Comparison of ENCODE assay signal across 16 cellular contexts in the genomic region with DNA sequence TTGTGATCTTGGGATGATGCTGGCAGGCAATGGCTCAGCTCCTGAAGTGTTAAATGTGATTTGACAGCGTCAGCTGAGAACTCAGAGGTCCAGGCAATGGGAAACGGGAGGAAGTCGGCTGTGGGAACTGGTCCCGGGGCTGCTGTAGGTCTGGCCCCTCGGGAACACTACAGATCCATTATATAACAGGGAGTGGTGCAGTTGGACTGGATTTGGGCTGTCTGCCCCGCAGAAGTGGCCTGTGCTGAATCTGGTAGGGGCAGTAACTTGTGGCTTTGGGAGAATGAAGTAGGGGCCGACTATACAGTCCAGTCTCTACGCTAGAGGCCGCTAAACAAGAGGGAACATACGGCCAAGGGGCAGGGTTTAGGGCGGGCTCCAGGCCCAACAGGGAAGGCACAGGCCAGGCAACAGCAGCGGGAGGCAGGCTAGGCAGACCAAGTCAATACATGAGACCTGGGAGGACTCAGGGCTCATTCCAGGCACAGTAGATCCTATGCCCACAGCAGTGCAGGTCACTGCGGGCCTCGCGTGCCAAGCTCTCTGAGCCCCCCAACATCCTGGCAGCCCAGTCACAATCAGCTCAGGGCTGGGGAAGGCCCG. TPM values are rescaled to one million over a fixed set of nuclear protein-coding genes. Genes with fewer than 3 reads are reported as not detected.
A peak's percentile ranks its signal among the peaks of the same experiment; 100 is the strongest.
DNase-seq lines count a peak whose midpoint lies in the region; ATAC-seq and TF ChIP-seq lines count a peak whose summit lies in the region.
"Had no signal": no experiment of that assay in that cellular context is flagged by ENCODE, and none has a peak within 500 bp of the region (broad histone marks: within the 10 kb centered on the region; RNA-seq: fewer than 3 reads in every experiment).

No MANE protein-coding gene starts in this region.

- H3K4me3 ChIP-seq in adrenal gland: no peak overlapping the region
- no peak overlapping the region for H3K4me3 ChIP-seq in heart left ventricle
- H3K4me3 ChIP-seq in osteoblast (ENCODE audit: insufficient read depth, low read length): no peak overlapping the region
- no peak overlapping the region for H3K4me3 ChIP-seq in uterus
- H3K4me3 ChIP-seq: BLaER1, SJCRH30 had no signal

- no peaks in the 10 kb centered on the region for H3K27me3 ChIP-seq in adrenal gland
- H3K27me3 ChIP-seq in heart left ventricle: no peaks in the 10 kb centered on the region
- H3K27me3 ChIP-seq in osteoblast (ENCODE audit: insufficient read depth, low read length): peaks cover 6% of the 10 kb centered on the region
- H3K27me3 ChIP-seq in uterus: no peaks in the 10 kb centered on the region
- H3K27me3 ChIP-seq: BLaER1, SJCRH30 had no signal

- WGBS in adrenal gland, 4 donors: 67 to 70% (median 70%) methylated on average over 16 of the region's 16 CpGs
- WGBS in heart left ventricle, 4 donors: 49 to 60% (median 58%) methylated on average over 16 of the region's 16 CpGs

- H3K4me2 ChIP-seq in osteoblast (ENCODE audit: insufficient read depth, low read length): no peak overlapping the region
- H3K4me2 ChIP-seq: BLaER1 had no signal

- H4K20me1 ChIP-seq in osteoblast (ENCODE audit: insufficient read depth, low read length): no peaks in the 10 kb centered on the region
- H4K20me1 ChIP-seq: BLaER1 had no signal

- ATAC-seq in heart left ventricle: peak; percentile 81 to 93 (median 86)
- ATAC-seq in HG02798 (IDR thresholded peaks at IDR 0.05; ENCODE audit: poor library complexity, unreplicated experiment): no peak
- ATAC-seq: stimulated activated memory B cell treated with anti-CD40 and anti-IgM and Interleukin-4, amounts not matched to agents 10 μg/mL and 1 μg/mL and 100 μg/mL, for 72 hours had no signal

- TF ChIP-seq POLR2A in adrenal gland (IDR thresholded peaks at IDR 0.05): no peak
- TF ChIP-seq POLR2A in heart left ventricle (IDR thresholded peaks at IDR 0.05): no peak
- TF ChIP-seq POLR2A in uterus (IDR thresholded peaks at IDR 0.05): no peak

- H3K79me2 ChIP-seq in osteoblast (ENCODE audit: insufficient read depth, low read length): no peaks in the 10 kb centered on the region

- no peaks in the 10 kb centered on the region for H3K4me1 ChIP-seq in adrenal gland (replicated peaks in 1 of 2)
- peaks cover 0 to 44% (median 13%) of the 10 kb centered on the region in 12 donors for H3K4me1 ChIP-seq in heart left ventricle
- H3K4me1 ChIP-seq in osteoblast (ENCODE audit: insufficient read depth, low read length): no peaks in the 10 kb centered on the region
- no peaks in the 10 kb centered on the region for H3K4me1 ChIP-seq in uterus
- H3K4me1 ChIP-seq: BLaER1, SJCRH30 had no signal

- peak overlapping the region in 2 of 5 donors; percentile 41 to 67 for H3K27ac ChIP-seq in adrenal gland
- peak overlapping the region; percentile 40 to 95 (median 72) for H3K27ac ChIP-seq in heart left ventricle
- H3K27ac ChIP-seq in osteoblast (ENCODE audit: low read depth, low read length): no peak overlapping the region
- peak overlapping the region; percentile 12 to 27 for H3K27ac ChIP-seq in uterus
- H3K27ac ChIP-seq: BLaER1, SJCRH30 had no signal

- H3K9me3 ChIP-seq in adrenal gland (replicated peaks in 1 of 3): no peaks in the 10 kb centered on the region
- peaks cover 0 to 5% (median 0%) of the 10 kb centered on the region in 12 donors for H3K9me3 ChIP-seq in heart left ventricle
- no peaks in the 10 kb centered on the region for H3K9me3 ChIP-seq in osteoblast (ENCODE audit: low read depth, low read length)
- H3K9me3 ChIP-seq in uterus: no peaks in the 10 kb centered on the region
- H3K9me3 ChIP-seq: BLaER1, SJCRH30 had no signal

- intact Hi-C loops in adrenal gland (cut with DNase I): no loop called here
- intact Hi-C loops in heart left ventricle (cut with DNase I): loop anchor here in 1 of 10 donors (5.0 kb wide), 1 partner anchor 91 kb away; no protein-coding TSS in a partner anchor
- intact Hi-C loops in uterus (cut with DNase I; ENCODE audit: low total_unique reads): no loop called here

- no peaks in the 10 kb centered on the region for H3K36me3 ChIP-seq in adrenal gland (replicated peaks in 1 of 2)
- H3K36me3 ChIP-seq in heart left ventricle: no peaks in the 10 kb centered on the region
- no peaks in the 10 kb centered on the region for H3K36me3 ChIP-seq in osteoblast (ENCODE audit: insufficient read depth, low read length)
- no peaks in the 10 kb centered on the region for H3K36me3 ChIP-seq in uterus
- H3K36me3 ChIP-seq: BLaER1, SJCRH30 had no signal

- H2AFZ ChIP-seq in osteoblast (ENCODE audit: low read length): peak overlapping the region; percentile 50

- DNase-seq in adrenal gland (peak in 5 of 7 donors; percentile 11 to 65 (median 31)), heart left ventricle (peak; percentile 59 to 85 (median 81)), osteoblast (ENCODE audit: insufficient read length, low spot score, missing footprints) (no peak), uterus (peak in 1 of 2 donors; percentile 62), SW480 (ENCODE audit: low spot score) (no peak), COLO668 (lab: John Stamatoyannopoulos, UW; ENCODE audit: unreplicated experiment) (no peak)
- DNase-seq: activated naive CD4-positive, alpha-beta T cell treated with anti-CD3 and anti-CD28 coated beads for 36 hours; DMS153; foreskin fibroblast; mesendoderm; NCI-H446; SJCRH30; T-helper 9 cell had no signal

- no peak for TF ChIP-seq CTCF in adrenal gland (IDR thresholded peaks at IDR 0.05)
- TF ChIP-seq CTCF in heart left ventricle (IDR thresholded peaks at IDR 0.05): peak in 8 of 12 donors; percentile 6 to 61 (median 34)
- TF ChIP-seq CTCF in osteoblast (IDR thresholded peaks at IDR 0.05; ENCODE audit: extremely low read depth, low read depth, low read length): no peak
- TF ChIP-seq CTCF in uterus (IDR thresholded peaks at IDR 0.05): peak in 1 of 4 experiments; percentile 12

RNA-seq across cellular contexts. Expression of a gene that starts 20.3 kb away (rescaled TPM):
- 10 to 100 TPM in 2 of 8 donors, 1 to 10 TPM in 6; 3.3 to 16.0 (median 6.3) TPM for total RNA-seq in adrenal gland
- 10 to 100 TPM in 1 of 3 donors, 1 to 10 TPM in 2; 3.7 to 14.3 (median 8.8) TPM for polyA plus RNA-seq in adrenal gland
- 10 to 100 TPM in 2 of 9 donors, 1 to 10 TPM in 7; 1.2 to 21.6 (median 3.9) TPM for total RNA-seq in heart left ventricle
- polyA plus RNA-seq in heart left ventricle: 1 to 10 TPM; 2.5 to 2.8 TPM
- total RNA-seq in osteoblast: 6.5 and 7.1 TPM in 2 replicates
- 10 to 100 TPM; 16.6 to 69.2 (median 23.1) TPM for total RNA-seq in uterus

RNA-seq across cellular contexts. Expression of a gene that starts 42.3 kb away (rescaled TPM):
- total RNA-seq in adrenal gland (under 1 TPM in 1 of 8 donors, not detected in 7; 0.43 TPM), heart left ventricle (1 to 10 TPM in 3 of 9 donors, under 1 TPM in 5, not detected in 1; 0.22 to 2.0 (median 0.81) TPM), osteoblast (under 0.01 and 0.88 TPM in 2 replicates), uterus (1 to 10 TPM in 2 of 4 donors, not detected in 2; 2.8 to 3.3 TPM)
- polyA plus RNA-seq in adrenal gland (under 1 TPM in 2 of 3 donors, not detected in 1; 0.10 to 0.31 TPM), heart left ventricle (under 1 TPM in 1 of 2 donors, not detected in 1; 0.30 TPM)
- total RNA-seq: activated naive CD4-positive, alpha-beta T cell treated with anti-CD3 and anti-CD28 coated beads for 36 hours; SJCRH30 had no signal

Comparison
In these comparisons a context has a peak if more than half of its experiments do, and no peak if none do; other contexts are left out.
1. DNase-seq: peak in adrenal gland (5 of 7) and heart left ventricle (5 of 5); none in osteoblast (single experiment), SW480 (single experiment) and COLO668 (single experiment).
2. CTCF ChIP-seq: peak in heart left ventricle (8 of 12); none in adrenal gland (0 of 6) and osteoblast (single experiment).